Comparison of ENCODE assay signal across 3 cellular contexts in genomic region chr2:77164021-77164420, GRCh38.
DNase-seq lines count a peak whose midpoint lies in the region; ATAC-seq, FAIRE-seq and TF ChIP-seq lines count a peak whose summit lies in the region.
"Not testable (repeated sequence)": the region's sequence is repeated elsewhere in the genome, so short reads cannot be mapped to it uniquely, and the experiment has no call there.

No MANE protein-coding gene starts in this region.

- in situ Hi-C loops in HepG2 (cut with HindIII; ENCODE audit: extremely low pct_ligation_motif_present, low pct_unique_long_range_greater_than_20kb) = not testable (repeated sequence)

- H4K20me1 ChIP-seq in HepG2 (ENCODE audit: insufficient read depth, low read length) = not testable (repeated sequence)

- peak; percentile 19 for DNase-seq in NCI-H748 (lab: John Stamatoyannopoulos, UW; ENCODE audit: unreplicated experiment)
- not testable (repeated sequence) for DNase-seq in dorsolateral prefrontal cortex; HepG2 (ENCODE audit: low spot score)

- TF ChIP-seq RAD21 in HepG2 (CRISPR knock-in tag; IDR thresholded peaks at IDR 0.05) = not testable (repeated sequence)

- BruUV-seq in HepG2 (replicated peaks; lab: Mats Ljungman, UMichigan) = not testable (repeated sequence)

- peaks cover 12% of the 10 kb centered on the region; the same call in 1 of the 2 replicates for H3K9me3 ChIP-seq in HepG2 (ENCODE audit: low read length)

- not testable (repeated sequence) for H3K4me3 ChIP-seq in dorsolateral prefrontal cortex; HepG2 (replicated peaks in 1 of 3; ENCODE audit: insufficient read depth in 1 of 3, low read depth in 2 of 3, low read length in 3 of 3)

- H3K27ac ChIP-seq in dorsolateral prefrontal cortex = peak overlapping the region in 34 of 59 donors; percentile 2 to 78 (median 44)
- not testable (repeated sequence) for H3K27ac ChIP-seq in HepG2 (ENCODE audit: extremely low read length, insufficient read depth, low read length)

- TF ChIP-seq CTCF in dorsolateral prefrontal cortex (IDR thresholded peaks at IDR 0.05 in 54 of 56, conservative IDR thresholded peaks at IDR 0.05 in 2 of 56; ENCODE audit: low read depth in 1 of 56, partially characterized antibody in 56 of 56); HepG2 (CRISPR knock-in tag; IDR thresholded peaks at IDR 0.05): not testable (repeated sequence)

- TF ChIP-seq EP300 in HepG2 (IDR thresholded peaks at IDR 0.05; ENCODE audit: low read depth in 2 of 2, low read length in 2 of 2); HepG2 (CRISPR knock-in tag; IDR thresholded peaks at IDR 0.05; ENCODE audit: borderline replicate concordance): not testable (repeated sequence)

- H2AFZ ChIP-seq in HepG2 (ENCODE audit: low read length) = not testable (repeated sequence)

- not testable (repeated sequence) for H3K4me2 ChIP-seq in HepG2 (ENCODE audit: low read depth, low read length)

- intact Hi-C loops in dorsolateral prefrontal cortex (cut with DNase I); HepG2 (cut with micrococcal nuclease; ENCODE audit: unreplicated experiment): not testable (repeated sequence)

- not testable (repeated sequence) for H3K9ac ChIP-seq in HepG2 (ENCODE audit: insufficient read depth, low read depth, low read length)

- not testable (repeated sequence) for FAIRE-seq in HepG2 (lab: Jason Lieb, UNC)

- CTCF ChIA-PET in HepG2 (lab: Yijun Ruan, JAX; ENCODE audit: low intra/inter-chr PET ratio, low total read pairs) = not testable (repeated sequence)

- not testable (repeated sequence) for TF ChIP-seq POLR2A in HepG2 (IDR thresholded peaks at IDR 0.05; ENCODE audit: insufficient read depth in 1 of 2, low read depth in 2 of 2, low read length in 2 of 2)

- not testable (repeated sequence) for H3K36me3 ChIP-seq in HepG2 (replicated peaks in 1 of 2; ENCODE audit: control insufficient read depth in 1 of 2, insufficient read depth in 2 of 2, low read length in 2 of 2)

- POLR2A ChIA-PET in HepG2 (lab: Yijun Ruan, JAX) = not testable (repeated sequence)

- not testable (repeated sequence) for ATAC-seq in HepG2

- not testable (repeated sequence) for H3K27me3 ChIP-seq in dorsolateral prefrontal cortex; HepG2 (ENCODE audit: control insufficient read depth in 1 of 2, insufficient read depth in 2 of 2, low read length in 2 of 2)

- H3K4me1 ChIP-seq in HepG2 (ENCODE audit: insufficient read depth, low read length) = not testable (repeated sequence)

- H3K79me2 ChIP-seq in HepG2 (ENCODE audit: insufficient read depth, low read length) = not testable (repeated sequence)

TF ChIP-seq in HepG2, 621 proteins besides CTCF, POLR2A, EP300 and RAD21 (continues in another document):
- TF ChIP-seq PAXIP1 (CRISPR knock-in tag; conservative IDR thresholded peaks at IDR 0.05) (peak; percentile 49), SOX5 (CRISPR knock-in tag; IDR thresholded peaks at IDR 0.05; ENCODE audit: borderline replicate concordance) (peak; percentile 85; the same call in 1 of the 2 replicates), ZNF609 (CRISPR knock-in tag; IDR thresholded peaks at IDR 0.05; ENCODE audit: borderline replicate concordance) (peak; percentile 60; the same call in 1 of the 2 replicates), HMG20A (CRISPR knock-in tag; IDR thresholded peaks at IDR 0.05; ENCODE audit: borderline replicate concordance) (peak; percentile 70; the same call in 1 of the 2 replicates), SOX13 (CRISPR knock-in tag; conservative IDR thresholded peaks at IDR 0.05 in 1 of 2, IDR thresholded peaks at IDR 0.05 in 1 of 2) (peak in 1 of 2 experiments; percentile 83; a peak in 2 of 4 replicates), KLF16 (CRISPR knock-in tag; IDR thresholded peaks at IDR 0.05) (peak in 1 of 2 experiments; percentile 50; a peak in 1 of 4 replicates), RXRB (CRISPR knock-in tag; IDR thresholded peaks at IDR 0.05; ENCODE audit: borderline replicate concordance) (0 out of 2 replicates have a peak, but pooled peaks have one; percentile 32), FOXP1 (CRISPR knock-in tag; IDR thresholded peaks at IDR 0.05) (peak; percentile 68), ISL2 (CRISPR knock-in tag; IDR thresholded peaks at IDR 0.05) (peak; percentile 51; the same call in 1 of the 2 replicates), GATAD2A (CRISPR knock-in tag; IDR thresholded peaks at IDR 0.05) (peak; percentile 75), ZGPAT (CRISPR knock-in tag; IDR thresholded peaks at IDR 0.05) (peak; percentile 44; the same call in 1 of the 2 replicates), GFI1 (CRISPR knock-in tag; IDR thresholded peaks at IDR 0.05; ENCODE audit: borderline replicate concordance) (peak; percentile 61; the same call in 1 of the 2 replicates), SIX1 (CRISPR knock-in tag; IDR thresholded peaks at IDR 0.05; ENCODE audit: borderline replicate concordance) (0 out of 2 replicates have a peak, but pooled peaks have one; percentile 29)
- not testable (repeated sequence) for TF ChIP-seq SOX13, FOXP1 (IDR thresholded peaks at IDR 0.05)
